19 cellular contexts compared by ENCODE assay signal in genomic region chr6:12484519-12484918, GRCh38.
DNase-seq lines count a peak whose midpoint lies in the region; ATAC-seq, FAIRE-seq and TF ChIP-seq lines count a peak whose summit lies in the region.
"Had no signal": no experiment of that assay in that cellular context is flagged by ENCODE, and none has a peak within 500 bp of the region (broad histone marks: within the 10 kb centered on the region; RNA-seq: fewer than 3 reads in every experiment).

No MANE protein-coding gene starts in this region.

- H3K4me1 ChIP-seq in GM23248 (ENCODE audit: insufficient read depth) (peaks cover 18% of the 10 kb centered on the region), PC-3 (ENCODE audit: insufficient read depth, low read length) (peaks cover 35% of the 10 kb centered on the region), endothelial cell of umbilical vein (ENCODE audit: control insufficient read depth, extremely low read depth, insufficient read depth, low read length) (peaks cover 53% of the 10 kb centered on the region)
- H3K4me1 ChIP-seq: Peyer's patch had no signal

- H3K9me3 ChIP-seq in GM23248 (ENCODE audit: low read depth) (no peaks in the 10 kb centered on the region), PC-3 (ENCODE audit: low read length) (no peaks in the 10 kb centered on the region), endothelial cell of umbilical vein (replicated peaks; ENCODE audit: control insufficient read depth, insufficient read depth, low read length) (no peaks in the 10 kb centered on the region)
- H3K9me3 ChIP-seq: BE2C, Peyer's patch, SK-N-SH had no signal

- peaks cover 8% of the 10 kb centered on the region for H3F3A ChIP-seq in GM23248 (ENCODE audit: insufficient read depth)
- H3F3A ChIP-seq in PC-3 (ENCODE audit: low read length, unreplicated experiment), result peaks cover 4% of the 10 kb centered on the region

- 91 to 95% methylated on average over 3 of the region's 3 CpGs for WGBS in GM23248 (ENCODE audit: low coverage in 1 of 2, low lambda C conversion rate in 2 of 2, missing lambda C conversion rate in 2 of 2), 2 experiments

- dilution Hi-C loops in endothelial cell of umbilical vein (cut with MboI; ENCODE audit: extremely low pct_ligation_motif_present, low sequenced_read_pairs), result loop anchor here (25.0 kb wide), 2 partner anchors 103 to 197 kb away; partner anchors contain the start of gene EDN1

- H3K9ac ChIP-seq in GM23248, result no peak overlapping the region
- H3K9ac ChIP-seq in PC-3 (ENCODE audit: low read length), result peak overlapping the region; percentile 34
- H3K9ac ChIP-seq in endothelial cell of umbilical vein (replicated peaks; ENCODE audit: extremely low read depth, insufficient read depth, low read length), result peak overlapping the region; percentile 58
- H3K9ac ChIP-seq: SK-N-SH had no signal

- no peak overlapping the region for H3K4me2 ChIP-seq in GM23248 (ENCODE audit: unreplicated experiment)
- H3K4me2 ChIP-seq in PC-3 (ENCODE audit: low read length), result peak overlapping the region; percentile 75
- peak overlapping the region; percentile 87 for H3K4me2 ChIP-seq in endothelial cell of umbilical vein (ENCODE audit: insufficient read depth, low read length)

- POLR2A ChIA-PET in PC-3 (lab: Charles Lee; ENCODE audit: unreplicated experiment), result no interaction called here
- POLR2A ChIA-PET in endothelial cell of umbilical vein (lab: Charles Lee), result interaction anchor here (0.9 to 4.7 kb wide), 2 partner anchors 185 to 195 kb away, joined by 4 to 37 read pairs; partner anchors contain the start of gene EDN1

- ATAC-seq in PC-3, result peak; percentile 16; the same call in 1 of the 2 replicates
- ATAC-seq in HG02970 (IDR thresholded peaks at IDR 0.05; ENCODE audit: low FRiP score, unreplicated experiment), result no peak

- TF ChIP-seq POLR2A in endothelial cell of umbilical vein (IDR thresholded peaks at IDR 0.05; ENCODE audit: low read depth, low read length), result no peak

- BruUV-seq in PC-3 (replicated peaks; lab: Mats Ljungman, UMichigan), result no TSS peak
- no TSS peak for BruUV-seq in endothelial cell of umbilical vein (replicated peaks; lab: Mats Ljungman, UMichigan)

- no peak for TF ChIP-seq CTCF in PC-3 (conservative IDR thresholded peaks at IDR 0.05; ENCODE audit: low read depth, low read length)
- no peak for TF ChIP-seq CTCF in endothelial cell of umbilical vein (IDR thresholded peaks at IDR 0.05; ENCODE audit: extremely low read depth in 1 of 2, insufficient read depth in 1 of 2, low read depth in 1 of 2, low read length in 2 of 2)

- H3K36me3 ChIP-seq in GM23248 (ENCODE audit: low read depth) (no peaks in the 10 kb centered on the region), PC-3 (ENCODE audit: low read depth, low read length) (no peaks in the 10 kb centered on the region), endothelial cell of umbilical vein (ENCODE audit: control insufficient read depth in 2 of 2, extremely low read depth in 1 of 2, insufficient read depth in 2 of 2, low read length in 2 of 2) (no peaks in the 10 kb centered on the region)
- H3K36me3 ChIP-seq: BE2C, Peyer's patch had no signal

- in situ Hi-C loops in GM23248 (cut with MboI), result no loop called here

- H3K79me2 ChIP-seq in GM23248 (ENCODE audit: insufficient read depth) (no peaks in the 10 kb centered on the region), PC-3 (ENCODE audit: low read length) (no peaks in the 10 kb centered on the region), endothelial cell of umbilical vein (ENCODE audit: control insufficient read depth, insufficient read depth, low read length) (no peaks in the 10 kb centered on the region)

- H4K20me1 ChIP-seq in GM23248 (ENCODE audit: insufficient read depth) (no peaks in the 10 kb centered on the region), PC-3 (ENCODE audit: low read length) (no peaks in the 10 kb centered on the region), endothelial cell of umbilical vein (replicated peaks; ENCODE audit: control insufficient read depth, extremely low read depth, insufficient read depth, low read length) (no peaks in the 10 kb centered on the region)

- no peak overlapping the region for H3K4me3 ChIP-seq in GM23248
- peak overlapping the region; percentile 43 for H3K4me3 ChIP-seq in PC-3 (ENCODE audit: low read length)
- H3K4me3 ChIP-seq in endothelial cell of umbilical vein (replicated peaks in 1 of 3; ENCODE audit: insufficient read depth in 1 of 3, low read depth in 1 of 3, low read length in 3 of 3), result peak overlapping the region in 1 of 3 experiments; percentile 39
- H3K4me3 ChIP-seq: Peyer's patch had no signal

- H3K27ac ChIP-seq in GM23248 (peak overlapping the region; percentile 11; the same call in 1 of the 2 replicates), PC-3 (ENCODE audit: low read length) (peak overlapping the region; percentile 80), endothelial cell of umbilical vein (ENCODE audit: insufficient read depth, low read depth, low read length) (peak overlapping the region; percentile 74)
- H3K27ac ChIP-seq: Peyer's patch had no signal

- H3K9me2 ChIP-seq in GM23248 (ENCODE audit: insufficient read depth), result no peaks in the 10 kb centered on the region
- H3K9me2 ChIP-seq in PC-3 (replicated peaks; ENCODE audit: low read length), result no peaks in the 10 kb centered on the region
- H3K9me2 ChIP-seq: SK-N-SH had no signal

- no peak for DNase-seq in GM23248
- peak; percentile 26 for DNase-seq in PC-3
- DNase-seq in endothelial cell of umbilical vein (ENCODE audit: low read depth, low spot score), result no peak
- no peak for DNase-seq in HUDEP-2 (lab: John Stamatoyannopoulos, UW; ENCODE audit: unreplicated experiment in 76 of 76)
- no peak for DNase-seq in GM19240 (ENCODE audit: insufficient read length, low spot score)
- no peak for DNase-seq in NCI-H146 (lab: John Stamatoyannopoulos, UW)
- DNase-seq: BE2C; CD4-positive, alpha-beta T cell; DMS79; NCI-H1436; NCI-H2029 treated with DMSO at 0.1 percent for 48 hours; NCI-H2171 treated with DMSO at 0.1 percent for 48 hours; NCI-H446 treated with DMSO at 0.1 percent for 48 hours; NCI-H748 treated with DMSO at 0.1 percent for 48 hours; Peyer's patch; Right ventricle myocardium superior; SK-N-SH; T-helper 1 cell had no signal

- intact Hi-C loops in PC-3 (cut with micrococcal nuclease), result loop anchor here (10.0 kb wide), 2 partner anchors 90 to 340 kb away; no protein-coding TSS in a partner anchor
- intact Hi-C loops in endothelial cell of umbilical vein (cut with micrococcal nuclease), result loop anchor here (1.0 to 10.0 kb wide), 4 partner anchors 172 to 897 kb away; no protein-coding TSS in a partner anchor

- H3K9me1 ChIP-seq in endothelial cell of umbilical vein (replicated peaks; ENCODE audit: control insufficient read depth, extremely low read depth, insufficient read depth, low read length), result no peaks in the 10 kb centered on the region

- CTCF ChIA-PET in PC-3 (lab: Charles Lee) (no interaction called here), endothelial cell of umbilical vein (lab: Charles Lee) (interaction anchor here (1.0 to 5.3 kb wide), 9 partner anchors 12 to 829 kb away, joined by 4 to 58 read pairs (median 12); partner anchors contain the start of gene EDN1)

- H3K27me3 ChIP-seq in GM23248 (replicated peaks; ENCODE audit: insufficient read depth) (no peaks in the 10 kb centered on the region), PC-3 (ENCODE audit: low read length) (no peaks in the 10 kb centered on the region), endothelial cell of umbilical vein (ENCODE audit: control insufficient read depth in 2 of 2, insufficient read depth in 2 of 2, low read length in 2 of 2) (no peaks in the 10 kb centered on the region)
- H3K27me3 ChIP-seq: BE2C, Peyer's patch had no signal

- H2AFZ ChIP-seq in GM23248 (no peak overlapping the region), PC-3 (ENCODE audit: low read length) (0 out of 2 replicates have a peak overlapping the region, but pooled peaks have one; percentile 17), endothelial cell of umbilical vein (ENCODE audit: low read depth, low read length) (peak overlapping the region; percentile 54)

- no peak for FAIRE-seq in endothelial cell of umbilical vein (lab: Jason Lieb, UNC)

TF ChIP-seq in endothelial cell of umbilical vein, 7 proteins besides CTCF, POLR2A, EP300 and RAD21:
- peak; percentile 9 for TF ChIP-seq GATA2 (IDR thresholded peaks at IDR 0.05; ENCODE audit: insufficient read depth, insufficient read length, low read depth, low read length)
- TF ChIP-seq POLR2AphosphoS5 (IDR thresholded peaks at IDR 0.05; ENCODE audit: insufficient read depth, low read depth, low read length), result no peak
- no peak for TF ChIP-seq MAX (IDR thresholded peaks at IDR 0.05; ENCODE audit: insufficient read depth, insufficient read length)
- TF ChIP-seq JUN (IDR thresholded peaks at IDR 0.05; ENCODE audit: borderline replicate concordance, insufficient read depth, insufficient read length, low read depth), result no peak
- TF ChIP-seq EZH2 (IDR thresholded peaks at IDR 0.05; ENCODE audit: borderline replicate concordance, low read depth, low read length, severe bottlenecking), result no peak
- no peak for TF ChIP-seq FOS (IDR thresholded peaks at IDR 0.05; ENCODE audit: borderline replicate concordance, insufficient read depth, low read length)
- TF ChIP-seq MYC (IDR thresholded peaks at IDR 0.05; ENCODE audit: low read depth, low read length), result no peak

Comparison
In these comparisons a context has a peak if more than half of its experiments do, and no peak if none do; other contexts are left out.
1. H3K27ac ChIP-seq: peak in every context shown above with its lines; median percentile 80 in PC-3; 74 in endothelial cell of umbilical vein; 11 in GM23248.